ENCODE assay signal across 8 cellular contexts in the genomic region with DNA sequence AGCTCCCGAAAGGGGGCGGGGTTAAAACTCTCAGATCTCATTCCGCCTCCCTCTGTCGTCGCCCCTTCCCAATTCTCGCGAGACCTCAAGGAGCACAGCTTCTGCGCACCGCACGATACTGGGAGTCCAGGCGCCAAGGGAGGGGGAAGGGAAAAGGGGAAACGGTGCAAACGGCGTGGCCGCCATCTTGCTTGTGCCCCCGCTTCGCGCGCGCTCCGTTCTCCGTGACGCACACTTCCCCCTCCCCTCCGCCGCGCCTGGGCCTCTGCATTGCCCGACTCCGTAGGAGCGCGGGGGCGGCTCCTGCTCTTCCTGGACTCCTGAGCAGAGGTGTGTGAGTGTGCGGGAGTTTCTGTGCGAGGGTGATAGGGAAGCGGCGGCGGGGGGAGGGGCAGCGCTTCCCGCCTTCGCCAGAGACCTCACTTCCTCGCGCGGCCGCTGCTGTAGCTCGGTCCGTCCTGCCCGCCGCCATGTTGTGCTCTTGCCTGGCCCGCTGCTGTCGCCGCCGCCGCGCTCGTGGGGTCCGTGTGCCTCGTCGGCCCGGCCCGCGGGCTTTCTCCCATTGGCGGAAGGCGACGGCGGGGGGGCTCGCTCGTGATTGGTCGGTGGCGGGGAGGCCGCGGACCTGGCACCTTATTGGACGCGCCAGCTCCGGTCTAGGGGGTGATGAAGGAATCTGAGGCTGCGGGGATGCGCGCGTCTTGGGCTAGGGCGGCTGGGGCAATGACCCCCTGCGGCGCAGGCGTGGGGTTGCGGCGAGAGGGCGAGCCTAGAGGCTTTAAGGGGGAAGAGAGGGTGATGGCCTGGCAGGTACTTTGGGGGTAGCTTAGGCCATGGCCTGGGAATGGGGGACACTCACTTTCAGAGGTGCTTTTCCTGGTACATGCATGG. TPM values are rescaled to one million over a fixed set of nuclear protein-coding genes. Genes with fewer than 3 reads are reported as not detected.
A peak's percentile ranks its signal among the peaks of the same experiment; 100 is the strongest.
DNase-seq lines count a peak whose midpoint lies in the region; FAIRE-seq and TF ChIP-seq lines count a peak whose summit lies in the region.

A gene (plus strand): TSS at position 167 of the 891 bp plus-strand sequence. CDS start 47,140 bp downstream, outside the sequence.

- peak within 1 kb of the TSS; percentile 96 for H3K27ac Mint-ChIP-seq in activated naive CD4-positive, alpha-beta T cell treated with anti-CD3 and anti-CD28 coated beads for 36 hours

- no peak for FAIRE-seq in frontal cortex (lab: Jason Lieb, UNC)

- H3K27me3 ChIP-seq in neutrophil = no peaks in the 10 kb centered on the region

- peaks cover 22% of the 10 kb centered on the region for H3K36me3 Mint-ChIP-seq in activated naive CD4-positive, alpha-beta T cell treated with anti-CD3 and anti-CD28 coated beads for 36 hours (ENCODE audit: low read depth)

- peaks cover 7% of the 10 kb centered on the region for H3K36me3 ChIP-seq in neutrophil

- H3K27ac ChIP-seq in neutrophil = peak within 1 kb of the TSS; percentile 98
- peak within 1 kb of the TSS; percentile 98 for H3K27ac ChIP-seq in substantia nigra (ENCODE audit: low read depth, low read length, poor library complexity, severe bottlenecking)

- POLR2A ChIA-PET in HEK293T (lab: Yijun Ruan, JAX) = interaction anchor here (0.6 to 4.5 kb wide), 49 partner anchors 10 to 288 kb away, joined by 3 to 83 read pairs (median 4); a partner anchor contains a TSS

- DNase-seq in GF-D8 (lab: John Stamatoyannopoulos, UW) (peak; percentile 95), HEK293T (ENCODE audit: extremely low spot score) (peak; percentile 96), NAMALWA (ENCODE audit: low spot score) (peak; percentile 100), SK-N-DZ (ENCODE audit: low spot score) (peak; percentile 99), frontal cortex (ENCODE audit: low spot score in 2 of 2) (peak; percentile 85 to 92), substantia nigra (lab: John Stamatoyannopoulos, UW) (peak; percentile 66 to 96 (median 90))
- peak; percentile 99 for DNase-seq in activated naive CD4-positive, alpha-beta T cell treated with anti-CD3 and anti-CD28 coated beads for 36 hours

- peaks cover 51% of the 10 kb centered on the region for H3K4me1 Mint-ChIP-seq in activated naive CD4-positive, alpha-beta T cell treated with anti-CD3 and anti-CD28 coated beads for 36 hours (ENCODE audit: low read depth)

- H3K9me3 ChIP-seq in neutrophil = no peaks in the 10 kb centered on the region

- intact Hi-C loops in activated naive CD4-positive, alpha-beta T cell treated with anti-CD3 and anti-CD28 coated beads for 36 hours (cut with micrococcal nuclease) = loop anchor here (1.0 to 10.0 kb wide), 14 partner anchors 18 to 1763 kb away; a partner anchor contains a TSS

- H3K4me3 Mint-ChIP-seq in activated naive CD4-positive, alpha-beta T cell treated with anti-CD3 and anti-CD28 coated beads for 36 hours = peak within 1 kb of the TSS; percentile 97

- no peaks in the 10 kb centered on the region for H3K27me3 Mint-ChIP-seq in activated naive CD4-positive, alpha-beta T cell treated with anti-CD3 and anti-CD28 coated beads for 36 hours (ENCODE audit: low read depth)

- H3K4me1 ChIP-seq in neutrophil (ENCODE audit: control insufficient read depth in 1 of 2, insufficient read depth in 1 of 2, low read depth in 1 of 2, low read length in 1 of 2) = peaks cover 54% of the 10 kb centered on the region in 2 experiments

- peak; percentile 44 for TF ChIP-seq CTCF in neutrophil (IDR thresholded peaks at IDR 0.05)

- peak within 1 kb of the TSS; percentile 90 to 96 for H3K4me3 ChIP-seq in neutrophil (ENCODE audit: low read depth in 1 of 2, low read length in 1 of 2)

- no peaks in the 10 kb centered on the region for H3K9me3 Mint-ChIP-seq in activated naive CD4-positive, alpha-beta T cell treated with anti-CD3 and anti-CD28 coated beads for 36 hours

- CTCF ChIA-PET in HEK293T (lab: Yijun Ruan, JAX) = interaction anchor here (0.6 to 2.1 kb wide), 5 partner anchors 13 to 65 kb away, joined by 3 to 12 read pairs (median 3); no protein-coding TSS in a partner anchor
- CTCF ChIA-PET in activated naive CD4-positive, alpha-beta T cell treated with anti-CD3 and anti-CD28 coated beads for 36 hours (lab: Charles Lee) = interaction anchor here (0.6 to 1.5 kb wide), 7 partner anchors 9 to 312 kb away, joined by 3 to 6 read pairs (median 5); no protein-coding TSS in a partner anchor

TF ChIP-seq in HEK293T, 16 proteins besides CTCF, POLR2A, EP300 and RAD21:
- TF ChIP-seq ELF4 (IDR thresholded peaks at IDR 0.05) (peak; percentile 71), BHLHE40 (IDR thresholded peaks at IDR 0.05; ENCODE audit: borderline replicate concordance) (no peak), SP1 (IDR thresholded peaks at IDR 0.05) (peak; percentile 51; the same call in 1 of the 2 replicates), L3MBTL2 (conservative IDR thresholded peaks at IDR 0.05) (peak; percentile 96), FOXM1 (IDR thresholded peaks at IDR 0.05; ENCODE audit: borderline replicate concordance) (no peak), FOXK2 (IDR thresholded peaks at IDR 0.05) (no peak), ARNT (IDR thresholded peaks at IDR 0.05) (0 out of 2 replicates have a peak, but pooled peaks have one; percentile 23), SUZ12 (IDR thresholded peaks at IDR 0.05) (no peak), ZNF384 (IDR thresholded peaks at IDR 0.05) (no peak), LEF1 (IDR thresholded peaks at IDR 0.05; ENCODE audit: borderline replicate concordance) (peak; percentile 67; the same call in 1 of the 2 replicates), FOXA1 (IDR thresholded peaks at IDR 0.05) (no peak), HDGF (IDR thresholded peaks at IDR 0.05; ENCODE audit: borderline replicate concordance) (no peak), NFRKB (IDR thresholded peaks at IDR 0.05) (peak; percentile 98), CTBP1 (IDR thresholded peaks at IDR 0.05; ENCODE audit: borderline replicate concordance) (no peak), TARDBP (IDR thresholded peaks at IDR 0.05) (no peak)
- TF ChIP-seq, protein P1, sequence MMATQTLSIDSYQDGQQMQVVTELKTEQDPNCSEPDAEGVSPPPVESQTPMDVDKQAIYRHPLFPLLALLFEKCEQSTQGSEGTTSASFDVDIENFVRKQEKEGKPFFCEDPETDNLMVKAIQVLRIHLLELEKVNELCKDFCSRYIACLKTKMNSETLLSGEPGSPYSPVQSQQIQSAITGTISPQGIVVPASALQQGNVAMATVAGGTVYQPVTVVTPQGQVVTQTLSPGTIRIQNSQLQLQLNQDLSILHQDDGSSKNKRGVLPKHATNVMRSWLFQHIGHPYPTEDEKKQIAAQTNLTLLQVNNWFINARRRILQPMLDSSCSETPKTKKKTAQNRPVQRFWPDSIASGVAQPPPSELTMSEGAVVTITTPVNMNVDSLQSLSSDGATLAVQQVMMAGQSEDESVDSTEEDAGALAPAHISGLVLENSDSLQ (IDR thresholded peaks at IDR 0.05) = no peak

RNA-seq across cellular contexts. Expression of the gene that starts here (rescaled TPM):
- polyA plus RNA-seq in SK-N-DZ (2014; cell fraction: cytosol; rRNA removed) = 30.5 and 44.8 TPM in 2 replicates
- polyA plus RNA-seq in SK-N-DZ (2014; cell fraction: nucleus; rRNA removed) = 22.8 and 36.0 TPM in 2 replicates
- total RNA-seq in activated naive CD4-positive, alpha-beta T cell treated with anti-CD3 and anti-CD28 coated beads for 36 hours = 10 to 100 TPM; 53.5 to 63.1 TPM
- total RNA-seq in frontal cortex = 31.8 TPM

Comparison
In these comparisons a context has a peak if more than half of its experiments do, and no peak if none do; other contexts are left out.
1. Peak in every context shown above with its lines: DNase-seq, H3K4me3 ChIP-seq and H3K27ac ChIP-seq.